14 cellular contexts compared by ENCODE assay signal in genomic region chr4:55742655-55743191, GRCh38.
DNase-seq lines count a peak whose midpoint lies in the region; ATAC-seq and TF ChIP-seq lines count a peak whose summit lies in the region.
"Had no signal": no experiment of that assay in that cellular context is flagged by ENCODE, and none has a peak within 500 bp of the region (broad histone marks: within the 10 kb centered on the region; RNA-seq: fewer than 3 reads in every experiment).

No MANE protein-coding gene starts in this region.

- H3K9me3 ChIP-seq in SK-N-SH (no peaks in the 10 kb centered on the region), thyroid gland (no peaks in the 10 kb centered on the region)
- H3K9me3 ChIP-seq: colonic mucosa had no signal

- ATAC-seq in GM21381 (IDR thresholded peaks at IDR 0.05; ENCODE audit: unreplicated experiment): no peak
- no peak for ATAC-seq in GM19397 (IDR thresholded peaks at IDR 0.05; ENCODE audit: unreplicated experiment)

- H3K36me3 ChIP-seq in SK-N-SH (replicated peaks in 1 of 2; ENCODE audit: control insufficient read depth in 1 of 2, insufficient read depth in 2 of 2, low read length in 1 of 2): no peaks in the 10 kb centered on the region
- no peaks in the 10 kb centered on the region for H3K36me3 ChIP-seq in thyroid gland
- H3K36me3 ChIP-seq: colonic mucosa had no signal

- no peak overlapping the region for H3K9ac ChIP-seq in SK-N-SH

- POLR2A ChIA-PET in SK-N-SH (lab: Yijun Ruan, JAX): no interaction called here

- DNase-seq in NCI-H2171 (lab: John Stamatoyannopoulos, UW): peak; percentile 10
- DNase-seq in NCI-H2171 treated with DMSO at 0.1 percent for 48 hours (lab: John Stamatoyannopoulos, UW): no peak
- DNase-seq in SK-N-SH: peak; percentile 53
- DNase-seq in fibroblast of the aortic adventitia (ENCODE audit: low read depth): peak; percentile 58
- DNase-seq in smooth muscle cell of the brain vasculature (ENCODE audit: low read depth, low spot score): peak; percentile 20
- no peak for DNase-seq in thyroid gland
- DNase-seq: colonic mucosa, kidney, naive B cell, NCI-H2227 treated with DMSO at 0.1 percent for 48 hours, small intestine had no signal

- no peaks in the 10 kb centered on the region for H4K20me1 ChIP-seq in SK-N-SH (ENCODE audit: insufficient read depth)

- no peak overlapping the region for H3K4me3 ChIP-seq in SK-N-SH (ENCODE audit: low read depth in 2 of 2, low read length in 1 of 2)
- no peak overlapping the region for H3K4me3 ChIP-seq in fibroblast of the aortic adventitia (ENCODE audit: low read depth, low read length)
- H3K4me3 ChIP-seq in thyroid gland (replicated peaks in 1 of 3): no peak overlapping the region
- H3K4me3 ChIP-seq: colonic mucosa had no signal

- no peak for TF ChIP-seq RAD21 in SK-N-SH (IDR thresholded peaks at IDR 0.05; ENCODE audit: low read length)

- H3F3A ChIP-seq in SK-N-SH (replicated peaks; ENCODE audit: insufficient read depth): no peaks in the 10 kb centered on the region

- H3K9me2 ChIP-seq in SK-N-SH: no peaks in the 10 kb centered on the region

- CTCF ChIA-PET in SK-N-SH (lab: Yijun Ruan, JAX): interaction anchor here (1.0 to 1.8 kb wide), 4 partner anchors 22 to 396 kb away, joined by 3 to 6 read pairs (median 4); partner anchors contain the start of gene SRD5A3

- no peak for TF ChIP-seq POLR2A in thyroid gland (IDR thresholded peaks at IDR 0.05)

- 18% methylated on average over 5 of the region's 5 CpGs for WGBS in SK-N-SH (ENCODE audit: low lambda C conversion rate)
- WGBS in thyroid gland, 2 donors: 33 to 47% methylated on average over 5 of the region's 5 CpGs

- H3K79me2 ChIP-seq in SK-N-SH (ENCODE audit: insufficient read depth): no peaks in the 10 kb centered on the region

- TF ChIP-seq CTCF in SK-N-SH (IDR thresholded peaks at IDR 0.05) (no peak), fibroblast of the aortic adventitia (IDR thresholded peaks at IDR 0.05; ENCODE audit: insufficient read depth, low read length) (no peak), thyroid gland (IDR thresholded peaks at IDR 0.05) (no peak)

- TF ChIP-seq EP300 in SK-N-SH (IDR thresholded peaks at IDR 0.05; ENCODE audit: borderline replicate concordance in 1 of 2, low read depth in 1 of 2, low read length in 1 of 2): peak in 1 of 2 experiments; percentile 20; a peak in 1 of 4 replicates

- no peaks in the 10 kb centered on the region; the same call in none of the 2 replicates for H3K27me3 ChIP-seq in SK-N-SH (ENCODE audit: insufficient read depth)
- H3K27me3 ChIP-seq in thyroid gland: no peaks in the 10 kb centered on the region
- H3K27me3 ChIP-seq: colonic mucosa had no signal

- H2AFZ ChIP-seq in SK-N-SH (ENCODE audit: low read depth): no peak overlapping the region

- no peak overlapping the region for H3K4me2 ChIP-seq in SK-N-SH

- intact Hi-C loops in thyroid gland (cut with DNase I): no loop called here

- H3K4me1 ChIP-seq in SK-N-SH (ENCODE audit: control insufficient read depth in 1 of 2, insufficient read depth in 2 of 2, low read depth in 1 of 2, low read length in 1 of 2): peaks cover 0 to 11% of the 10 kb centered on the region in 2 experiments; a peak in 2 of 4 replicates
- no peaks in the 10 kb centered on the region for H3K4me1 ChIP-seq in thyroid gland
- H3K4me1 ChIP-seq: colonic mucosa had no signal

- H3K27ac ChIP-seq in SK-N-SH (ENCODE audit: low read depth in 2 of 2, low read length in 1 of 2) (peak overlapping the region in 1 of 2 experiments; percentile 66; a peak in 2 of 4 replicates), thyroid gland (no peak overlapping the region)
- H3K27ac ChIP-seq: colonic mucosa, HL-60 had no signal

TF ChIP-seq in SK-N-SH, 30 proteins besides CTCF, POLR2A, EP300 and RAD21:
- TF ChIP-seq NRF1 (IDR thresholded peaks at IDR 0.05; ENCODE audit: low read depth, low read length) (no peak), RCOR1 (IDR thresholded peaks at IDR 0.05; ENCODE audit: low read length) (peak; percentile 56; the same call in 1 of the 2 replicates), GATA2 (CRISPR knock-in tag; IDR thresholded peaks at IDR 0.05) (peak; percentile 58), FOXJ3 (CRISPR knock-in tag; IDR thresholded peaks at IDR 0.05) (peak; percentile 65; the same call in 1 of the 2 replicates), MXI1 (IDR thresholded peaks at IDR 0.05; ENCODE audit: low read depth, low read length) (0 out of 2 replicates have a peak, but pooled peaks have one; percentile 56), YY1 (IDR thresholded peaks at IDR 0.05; ENCODE audit: low read depth) (no peak), CHD2 (IDR thresholded peaks at IDR 0.05; ENCODE audit: low read length, partially characterized antibody) (no peak), FOXM1 (IDR thresholded peaks at IDR 0.05; ENCODE audit: low read depth) (no peak)
TF ChIP-seq in SK-N-SH: peak in this region for 4.

Comparison
In these comparisons a context has a peak if more than half of its experiments do, and no peak if none do; other contexts are left out.
1. DNase-seq: peak in NCI-H2171 (single experiment), SK-N-SH (single experiment), fibroblast of the aortic adventitia (single experiment) and smooth muscle cell of the brain vasculature (single experiment); none in NCI-H2171 treated with DMSO at 0.1 percent for 48 hours (single experiment) and thyroid gland (0 of 2).